Comparison of ENCODE assay signal across 28 cellular contexts in the genomic region with DNA sequence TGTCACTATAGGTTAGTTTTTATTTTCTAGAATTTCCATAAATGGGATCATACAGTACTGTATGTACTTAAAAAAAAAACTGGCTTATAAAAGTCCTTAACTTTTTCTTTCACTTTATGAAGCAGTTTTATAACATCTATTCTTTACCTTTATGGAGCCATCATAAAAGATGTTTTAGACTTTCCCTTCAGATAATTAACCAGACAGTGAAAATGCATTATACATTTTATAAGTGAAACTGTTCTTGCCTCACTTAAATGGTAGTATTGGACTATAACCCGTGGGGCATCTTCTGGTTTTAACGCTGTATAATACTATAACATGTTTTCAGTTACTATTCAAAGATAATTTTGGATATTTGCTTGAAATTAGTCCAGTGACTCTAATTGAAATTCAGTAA. TPM values are rescaled to one million over a fixed set of nuclear protein-coding genes. Genes with fewer than 3 reads are reported as not detected.
"Had no signal": no experiment of that assay in that cellular context is flagged by ENCODE, and none has a peak within 500 bp of the region (broad histone marks: within the 10 kb centered on the region; RNA-seq: fewer than 3 reads in every experiment).

No MANE protein-coding gene starts in this region.

- H3K27ac Mint-ChIP-seq: naive thymus-derived CD8-positive, alpha-beta T cell; nephron; progenitor cell of endocrine pancreas; stimulated activated effector memory CD8-positive, alpha-beta T cell treated with anti-CD3 and anti-CD28 coated beads, Interleukin-12 subunit alpha, Interleukin-12 subunit beta, amount 100 ng/mL, for 72 hours; stimulated activated naive CD8-positive, alpha-beta T cell treated with anti-CD3 and anti-CD28 coated beads, Interleukin-15, Interleukin-2, amounts not matched to agents 100 ng/mL and 50 ng/mL, for 24 hours had no signal

- DNase-seq: head of caudate nucleus; hippocampal formation; kidney glomerular epithelial cell; left cardiac atrium; left lung; lower lobe of right lung; mammary epithelial cell; mesenchymal stem cell; naive thymus-derived CD8-positive, alpha-beta T cell; nucleus accumbens; right lobe of liver; stimulated activated CD4-positive, alpha-beta T cell treated with anti-CD3 and anti-CD28 coated beads, Interleukin-12 subunit alpha, Interleukin-12 subunit beta, amount 100 ng/mL, for 4 hours; stimulated activated CD4-positive, alpha-beta T cell treated with anti-CD3 and anti-CD28 coated beads, Interleukin-15, amount 100 ng/mL, for 24 hours; stimulated activated CD4-positive, alpha-beta T cell treated with anti-CD3 and anti-CD28 coated beads, Interleukin-2, amount 100 ng/mL, for 24 hours; stimulated activated CD4-positive, alpha-beta T cell treated with anti-CD3 and anti-CD28 coated beads, Interleukin-4, amount 100 ng/mL, for 1 hour; stimulated activated naive CD4-positive, alpha-beta T cell; upper lobe of left lung had no signal

- H3K9me3 Mint-ChIP-seq: naive thymus-derived CD8-positive, alpha-beta T cell; nephron; neural crest cell; stimulated activated effector memory CD8-positive, alpha-beta T cell treated with anti-CD3 and anti-CD28 coated beads, Interleukin-12 subunit alpha, Interleukin-12 subunit beta, amount 100 ng/mL, for 72 hours; stimulated activated naive CD8-positive, alpha-beta T cell treated with anti-CD3 and anti-CD28 coated beads, Interleukin-15, Interleukin-2, amounts not matched to agents 100 ng/mL and 50 ng/mL, for 24 hours had no signal

- H3K4me1 ChIP-seq: left lung, lower lobe of right lung, right atrium auricular region, right lobe of liver, suprapubic skin, tibial nerve, upper lobe of left lung, vagina had no signal

- H3K4me1 Mint-ChIP-seq: neural crest cell; stimulated activated effector memory CD8-positive, alpha-beta T cell treated with anti-CD3 and anti-CD28 coated beads, Interleukin-12 subunit alpha, Interleukin-12 subunit beta, amount 100 ng/mL, for 72 hours had no signal

- H3K4me3 ChIP-seq: left lung, lower lobe of right lung, right atrium auricular region, right lobe of liver, suprapubic skin, tibial nerve, upper lobe of left lung, vagina had no signal

- H3K4me3 Mint-ChIP-seq: naive thymus-derived CD8-positive, alpha-beta T cell; nephron; neural crest cell; stimulated activated effector memory CD8-positive, alpha-beta T cell treated with anti-CD3 and anti-CD28 coated beads, Interleukin-12 subunit alpha, Interleukin-12 subunit beta, amount 100 ng/mL, for 72 hours; stimulated activated naive CD8-positive, alpha-beta T cell treated with anti-CD3 and anti-CD28 coated beads, Interleukin-15, Interleukin-2, amounts not matched to agents 100 ng/mL and 50 ng/mL, for 24 hours had no signal

- H3K9me3 ChIP-seq: left lung, lower lobe of right lung, right atrium auricular region, right lobe of liver, suprapubic skin, tibial nerve, upper lobe of left lung, vagina had no signal

- H3K27me3 Mint-ChIP-seq: progenitor cell of endocrine pancreas; stimulated activated naive CD8-positive, alpha-beta T cell treated with anti-CD3 and anti-CD28 coated beads, Interleukin-15, Interleukin-2, amounts not matched to agents 100 ng/mL and 50 ng/mL, for 24 hours had no signal

- H3K36me3 ChIP-seq: left lung, lower lobe of right lung, right atrium auricular region, right lobe of liver, suprapubic skin, tibial nerve, upper lobe of left lung, vagina had no signal

- FAIRE-seq: keratinocyte had no signal

- H3K27me3 ChIP-seq: left lung, right atrium auricular region, right lobe of liver, suprapubic skin, tibial nerve, upper lobe of left lung, vagina had no signal

- H3K36me3 Mint-ChIP-seq: naive thymus-derived CD8-positive, alpha-beta T cell; stimulated activated effector memory CD8-positive, alpha-beta T cell treated with anti-CD3 and anti-CD28 coated beads, Interleukin-12 subunit alpha, Interleukin-12 subunit beta, amount 100 ng/mL, for 72 hours had no signal

- ATAC-seq: left cardiac atrium; left lung; lower lobe of right lung; naive thymus-derived CD8-positive, alpha-beta T cell; right lobe of liver; stimulated activated effector memory CD8-positive, alpha-beta T cell treated with anti-CD3 and anti-CD28 coated beads, Interleukin-12 subunit alpha, Interleukin-12 subunit beta, amount 100 ng/mL, for 72 hours had no signal

- H3K27ac ChIP-seq: left lung, lower lobe of right lung, right atrium auricular region, right lobe of liver, suprapubic skin, tibial nerve, upper lobe of left lung, vagina had no signal

RNA-seq across cellular contexts. Expression of a gene that starts 26.3 kb away (rescaled TPM):
- total RNA-seq: skeletal muscle tissue had no signal
